ENCODE assay signal across 19 cellular contexts in genomic region chr2:132816234-132816633, GRCh38.
A peak's percentile ranks its signal among the peaks of the same experiment; 100 is the strongest.
DNase-seq lines count a peak whose midpoint lies in the region; ATAC-seq and TF ChIP-seq lines count a peak whose summit lies in the region.
"Had no signal": no experiment of that assay in that cellular context is flagged by ENCODE, and none has a peak within 500 bp of the region (broad histone marks: within the 10 kb centered on the region; RNA-seq: fewer than 3 reads in every experiment).

No MANE protein-coding gene starts in this region.

- H3K4me3 Mint-ChIP-seq in WTC11 (no peak overlapping the region), MCF 10A (ENCODE audit: unreplicated experiment) (no peak overlapping the region)
- H3K4me3 Mint-ChIP-seq: CD8-positive, alpha-beta T cell; HFFc6; T-cell had no signal

- TF ChIP-seq CTCF in WTC11 (IDR thresholded peaks at IDR 0.05) (no peak), MCF 10A (IDR thresholded peaks at IDR 0.05; ENCODE audit: unreplicated experiment) (no peak)

- POLR2A ChIA-PET in WTC11 (lab: Charles Lee): no interaction called here
- POLR2A ChIA-PET in MCF 10A (lab: Yijun Ruan, JAX): no interaction called here

- H3K27me3 Mint-ChIP-seq in WTC11 (ENCODE audit: low read depth): no peaks in the 10 kb centered on the region; the same call in 1 of the 2 replicates
- no peaks in the 10 kb centered on the region for H3K27me3 Mint-ChIP-seq in MCF 10A (ENCODE audit: insufficient read depth, unreplicated experiment)

- DNase-seq in NCI-H748 (lab: John Stamatoyannopoulos, UW; ENCODE audit: unreplicated experiment) (peak; percentile 11), NCI-H748 treated with DMSO at 0.1 percent for 48 hours (lab: John Stamatoyannopoulos, UW) (no peak), WTC11 (ENCODE audit: low spot score) (peak; percentile 15), iPS DF 19.7 (ENCODE audit: low read depth, low spot score) (peak; percentile 33), MCF 10A (ENCODE audit: unreplicated experiment) (no peak), KG1 (lab: John Stamatoyannopoulos, UW) (no peak)
- DNase-seq: CD8-positive, alpha-beta T cell; DMS79 treated with DMSO at 0.1 percent for 48 hours; GOT3; Kasumi-1; NCI-H1417 treated with DMSO at 0.1 percent for 48 hours; NCI-H2029; NCI-H2171; NCI-H446; NCI-H82 had no signal

- no peak overlapping the region for H3K27ac Mint-ChIP-seq in WTC11
- no peak overlapping the region for H3K27ac Mint-ChIP-seq in MCF 10A (ENCODE audit: low read depth, unreplicated experiment)
- H3K27ac Mint-ChIP-seq: CD8-positive, alpha-beta T cell; HFFc6; T-cell had no signal

- H3K4me1 Mint-ChIP-seq in WTC11 (peaks cover 19% of the 10 kb centered on the region), MCF 10A (ENCODE audit: insufficient read depth, unreplicated experiment) (no peaks in the 10 kb centered on the region)
- H3K4me1 Mint-ChIP-seq: T-cell had no signal

- peak; percentile 64 for ATAC-seq in WTC11
- ATAC-seq in HG03520 (IDR thresholded peaks at IDR 0.05; ENCODE audit: unreplicated experiment): no peak
- ATAC-seq in GM19328 (IDR thresholded peaks at IDR 0.05; ENCODE audit: unreplicated experiment): no peak
- ATAC-seq: CD8-positive, alpha-beta T cell; T-cell had no signal

- peaks cover 6% of the 10 kb centered on the region for H3K36me3 Mint-ChIP-seq in WTC11
- no peaks in the 10 kb centered on the region for H3K36me3 Mint-ChIP-seq in MCF 10A (ENCODE audit: insufficient read depth, unreplicated experiment)
- H3K36me3 Mint-ChIP-seq: CD8-positive, alpha-beta T cell; T-cell had no signal

- H3K9me3 Mint-ChIP-seq in WTC11: peaks cover 16% of the 10 kb centered on the region
- no peaks in the 10 kb centered on the region for H3K9me3 Mint-ChIP-seq in MCF 10A (ENCODE audit: unreplicated experiment)
- H3K9me3 Mint-ChIP-seq: CD8-positive, alpha-beta T cell; HFFc6; T-cell had no signal

- intact Hi-C loops in MCF 10A (cut with micrococcal nuclease): no loop called here

- CTCF ChIA-PET in WTC11 (lab: Charles Lee): interaction anchor here (1.0 to 1.2 kb wide), 2 partner anchors 147 to 164 kb away, joined by 3 to 4 read pairs; no protein-coding TSS in a partner anchor
- CTCF ChIA-PET in MCF 10A (lab: Yijun Ruan, JAX): interaction anchor here (0.7 to 0.9 kb wide), 2 partner anchors 37 to 275 kb away, joined by 3 read pairs; no protein-coding TSS in a partner anchor

- BruUV-seq in MCF 10A (replicated peaks; lab: Mats Ljungman, UMichigan): no TSS peak

TF ChIP-seq in WTC11, 78 proteins besides CTCF, POLR2A, EP300 and RAD21:
- no peak for TF ChIP-seq RELA (CRISPR knock-in tag; IDR thresholded peaks at IDR 0.05; ENCODE audit: borderline replicate concordance)
- TF ChIP-seq TP53 (CRISPR knock-in tag; IDR thresholded peaks at IDR 0.05): no peak
- TF ChIP-seq ZNF512 (CRISPR knock-in tag; IDR thresholded peaks at IDR 0.05; ENCODE audit: borderline replicate concordance): no peak
- TF ChIP-seq FOXJ3 (CRISPR knock-in tag; IDR thresholded peaks at IDR 0.05; ENCODE audit: borderline replicate concordance): no peak
- TF ChIP-seq, protein P1, sequence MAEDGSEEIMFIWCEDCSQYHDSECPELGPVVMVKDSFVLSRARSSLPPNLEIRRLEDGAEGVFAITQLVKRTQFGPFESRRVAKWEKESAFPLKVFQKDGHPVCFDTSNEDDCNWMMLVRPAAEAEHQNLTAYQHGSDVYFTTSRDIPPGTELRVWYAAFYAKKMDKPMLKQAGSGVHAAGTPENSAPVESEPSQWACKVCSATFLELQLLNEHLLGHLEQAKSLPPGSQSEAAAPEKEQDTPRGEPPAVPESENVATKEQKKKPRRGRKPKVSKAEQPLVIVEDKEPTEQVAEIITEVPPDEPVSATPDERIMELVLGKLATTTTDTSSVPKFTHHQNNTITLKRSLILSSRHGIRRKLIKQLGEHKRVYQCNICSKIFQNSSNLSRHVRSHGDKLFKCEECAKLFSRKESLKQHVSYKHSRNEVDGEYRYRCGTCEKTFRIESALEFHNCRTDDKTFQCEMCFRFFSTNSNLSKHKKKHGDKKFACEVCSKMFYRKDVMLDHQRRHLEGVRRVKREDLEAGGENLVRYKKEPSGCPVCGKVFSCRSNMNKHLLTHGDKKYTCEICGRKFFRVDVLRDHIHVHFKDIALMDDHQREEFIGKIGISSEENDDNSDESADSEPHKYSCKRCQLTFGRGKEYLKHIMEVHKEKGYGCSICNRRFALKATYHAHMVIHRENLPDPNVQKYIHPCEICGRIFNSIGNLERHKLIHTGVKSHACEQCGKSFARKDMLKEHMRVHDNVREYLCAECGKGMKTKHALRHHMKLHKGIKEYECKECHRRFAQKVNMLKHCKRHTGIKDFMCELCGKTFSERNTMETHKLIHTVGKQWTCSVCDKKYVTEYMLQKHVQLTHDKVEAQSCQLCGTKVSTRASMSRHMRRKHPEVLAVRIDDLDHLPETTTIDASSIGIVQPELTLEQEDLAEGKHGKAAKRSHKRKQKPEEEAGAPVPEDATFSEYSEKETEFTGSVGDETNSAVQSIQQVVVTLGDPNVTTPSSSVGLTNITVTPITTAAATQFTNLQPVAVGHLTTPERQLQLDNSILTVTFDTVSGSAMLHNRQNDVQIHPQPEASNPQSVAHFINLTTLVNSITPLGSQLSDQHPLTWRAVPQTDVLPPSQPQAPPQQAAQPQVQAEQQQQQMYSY (CRISPR knock-in tag; IDR thresholded peaks at IDR 0.05): no peak
- TF ChIP-seq ZNF263 (CRISPR knock-in tag; IDR thresholded peaks at IDR 0.05; ENCODE audit: low read depth): no peak; the same call in 1 of the 2 replicates
- TF ChIP-seq HMGA2 (CRISPR knock-in tag; IDR thresholded peaks at IDR 0.05): no peak
- no peak for TF ChIP-seq JAZF1 (CRISPR knock-in tag; IDR thresholded peaks at IDR 0.05)
- TF ChIP-seq ETV6 (CRISPR knock-in tag; IDR thresholded peaks at IDR 0.05): peak; percentile 39; the same call in 1 of the 2 replicates

Comparison
In these comparisons a context has a peak if more than half of its experiments do, and no peak if none do; other contexts are left out.
1. DNase-seq: peak in NCI-H748 (single experiment), WTC11 (single experiment) and iPS DF 19.7 (single experiment); none in NCI-H748 treated with DMSO at 0.1 percent for 48 hours (single experiment), MCF 10A (single experiment) and KG1 (single experiment).